ENCODE assay signal across 21 cellular contexts in genomic region chr1:172339840-172340239, GRCh38.
"Had no signal": no experiment of that assay in that cellular context is flagged by ENCODE, and none has a peak within 500 bp of the region (broad histone marks: within the 10 kb centered on the region; RNA-seq: fewer than 3 reads in every experiment).

No MANE protein-coding gene starts in this region.

- H3K27me3 ChIP-seq: breast epithelium, foreskin keratinocyte, neural progenitor cell, tibial nerve had no signal

- H3K9ac ChIP-seq: neural progenitor cell had no signal

- H3K9me3 ChIP-seq: breast epithelium, tibial nerve had no signal

- DNase-seq: activated CD4-positive, alpha-beta T cell treated with anti-CD3 and anti-CD28 coated beads, Interleukin-2, amount 10 ng/mL, durations not matched to agents 24 days and 14 days; activated CD4-positive, CD25-positive, alpha-beta regulatory T cell; activated CD8-positive, alpha-beta T cell treated with anti-CD3 and anti-CD28 coated beads for 36 hours; activated gamma-delta T cell; activated T-cell treated with anti-CD3 and anti-CD28 coated beads, Interleukin-2, amount 50 U/mL, for 4 hours; cortex of kidney; effector CD8-positive, alpha-beta T cell; foreskin keratinocyte; glutamatergic neuron; hippocampal formation; T-cell had no signal

- FAIRE-seq: astrocyte, keratinocyte, urothelium cell line had no signal

- ATAC-seq: activated CD8-positive, alpha-beta T cell treated with anti-CD3 and anti-CD28 coated beads for 36 hours; activated T-cell treated with anti-CD3 and anti-CD28 coated beads, Interleukin-2, amount 50 U/mL, for 4 hours; esophagus mucosa; foreskin keratinocyte; left lobe of liver; T-cell had no signal

- H2AFZ ChIP-seq: neural progenitor cell had no signal

- H3K4me3 ChIP-seq: breast epithelium, lung, neural progenitor cell, skin epidermis, tibial nerve had no signal

- H3K27ac ChIP-seq: breast epithelium, foreskin keratinocyte, neural progenitor cell, tibial nerve had no signal

- H3K36me3 ChIP-seq: breast epithelium, neural progenitor cell, tibial nerve had no signal

- H3K4me2 ChIP-seq: neural progenitor cell had no signal
